ENCODE assay signal across 27 cellular contexts in genomic region chr12:70415987-70416386, GRCh38. TPM values are rescaled to one million over a fixed set of nuclear protein-coding genes. Genes with fewer than 3 reads are reported as not detected.
DNase-seq lines count a peak whose midpoint lies in the region; ATAC-seq and TF ChIP-seq lines count a peak whose summit lies in the region.
"Had no signal": no experiment of that assay in that cellular context is flagged by ENCODE, and none has a peak within 500 bp of the region (broad histone marks: within the 10 kb centered on the region; RNA-seq: fewer than 3 reads in every experiment).

No MANE protein-coding gene starts in this region.

- POLR2A ChIA-PET in CD4-positive, alpha-beta memory T cell (lab: Charles Lee; ENCODE audit: partially characterized antibody) = no interaction called here

- H3K27me3 ChIP-seq in brain microvascular endothelial cell (replicated peaks) = no peaks in the 10 kb centered on the region
- no peaks in the 10 kb centered on the region for H3K27me3 ChIP-seq in CD4-positive, alpha-beta memory T cell (ENCODE audit: insufficient read depth, low read length)
- H3K27me3 ChIP-seq: adrenal gland, ovary, sigmoid colon, SJSA1, tibial nerve had no signal

- H3K4me1 ChIP-seq in CD4-positive, alpha-beta memory T cell (ENCODE audit: insufficient read depth, low read length) = no peaks in the 10 kb centered on the region
- H3K4me1 ChIP-seq: adrenal gland, sigmoid colon, SJSA1, tibial nerve had no signal

- CTCF ChIA-PET in CD4-positive, alpha-beta memory T cell (lab: Charles Lee; ENCODE audit: partially characterized antibody) = no interaction called here

- H3K36me3 ChIP-seq in brain microvascular endothelial cell (replicated peaks) = no peaks in the 10 kb centered on the region
- H3K36me3 ChIP-seq in CD4-positive, alpha-beta memory T cell (ENCODE audit: insufficient read depth, low read length) = no peaks in the 10 kb centered on the region
- H3K36me3 ChIP-seq: adrenal gland, ovary, sigmoid colon, SJSA1 had no signal

- ATAC-seq in GM21360 (IDR thresholded peaks at IDR 0.05; ENCODE audit: unreplicated experiment) = peak; percentile 68
- peak; percentile 57 for ATAC-seq in HG02870 (IDR thresholded peaks at IDR 0.05; ENCODE audit: unreplicated experiment)
- ATAC-seq in HG03442 (IDR thresholded peaks at IDR 0.05; ENCODE audit: unreplicated experiment) = peak; percentile 64
- ATAC-seq: activated CD4-positive, CD25-positive, alpha-beta regulatory T cell treated with anti-CD3 and anti-CD28 coated beads, Interleukin-2, amount 50 U/mL, for 24 hours; activated T-helper 17 cell treated with anti-CD3 and anti-CD28 coated beads, Interleukin-2, amount 50 U/mL, for 72 hours had no signal

- H3K4me3 ChIP-seq in GM12865 (ENCODE audit: low read depth, low read length) (no peak overlapping the region), brain microvascular endothelial cell (ENCODE audit: low read depth, low read length) (no peak overlapping the region)
- H3K4me3 ChIP-seq in CD4-positive, alpha-beta memory T cell (ENCODE audit: low read length in 2 of 2) = no peak overlapping the region
- H3K4me3 ChIP-seq: adrenal gland, ovary, sigmoid colon, SJSA1, tibial nerve had no signal

- no peak overlapping the region for H3K27ac ChIP-seq in brain microvascular endothelial cell
- H3K27ac ChIP-seq in CD4-positive, alpha-beta memory T cell (ENCODE audit: low read depth, low read length) = no peak overlapping the region
- H3K27ac ChIP-seq: adrenal gland, ovary, sigmoid colon, SJSA1, tibial nerve had no signal

- peaks cover 0 to 3% of the 10 kb centered on the region in 2 donors for H3K27me3 Mint-ChIP-seq in CD4-positive, alpha-beta memory T cell
- H3K27me3 Mint-ChIP-seq: activated T-helper 17 cell treated with anti-CD3 and anti-CD28 coated beads, Interleukin-2, amount 50 U/mL, for 72 hours; dendritic cell treated with granulocyte-macrophage colony-stimulating factor and Interleukin-4, amounts not matched to agents 40 ng/mL and 50 ng/mL, for 4 days; memory B cell; naive B cell had no signal

- no peaks in the 10 kb centered on the region for H3K9me3 ChIP-seq in CD4-positive, alpha-beta memory T cell (ENCODE audit: control insufficient read depth in 1 of 2, low read length in 2 of 2)
- H3K9me3 ChIP-seq: ovary, sigmoid colon, SJSA1, tibial nerve had no signal

- in situ Hi-C loops in brain microvascular endothelial cell (cut with HindIII; ENCODE audit: low pct_ligation_motif_present, low sequenced_read_pairs) = no loop called here

- H3K27ac Mint-ChIP-seq in CD4-positive, alpha-beta memory T cell = no peak overlapping the region
- H3K27ac Mint-ChIP-seq: activated T-helper 17 cell treated with anti-CD3 and anti-CD28 coated beads, Interleukin-2, amount 50 U/mL, for 72 hours; CD14-positive monocyte; dendritic cell treated with granulocyte-macrophage colony-stimulating factor and Interleukin-4, amounts not matched to agents 40 ng/mL and 50 ng/mL, for 4 days; memory B cell had no signal

- no peak for TF ChIP-seq CTCF in GM12865 (IDR thresholded peaks at IDR 0.05; ENCODE audit: insufficient read depth, low read depth, low read length, missing control alignments)
- TF ChIP-seq CTCF in brain microvascular endothelial cell (IDR thresholded peaks at IDR 0.05; ENCODE audit: low read depth, low read length, missing control alignments) = no peak

- peaks cover 0 to 2% (median 0%) of the 10 kb centered on the region in 8 donors for H3K9me3 Mint-ChIP-seq in CD4-positive, alpha-beta memory T cell
- H3K9me3 Mint-ChIP-seq: activated T-helper 17 cell treated with anti-CD3 and anti-CD28 coated beads, Interleukin-2, amount 50 U/mL, for 72 hours; dendritic cell treated with granulocyte-macrophage colony-stimulating factor and Interleukin-4, amounts not matched to agents 40 ng/mL and 50 ng/mL, for 4 days; H9; memory B cell had no signal

- peak; percentile 20 for DNase-seq in GM12865 (ENCODE audit: low read depth)
- no peak for DNase-seq in brain microvascular endothelial cell
- DNase-seq in CD4-positive, alpha-beta memory T cell = no peak
- no peak for DNase-seq in NCI-H524 treated with DMSO at 0.1 percent for 48 hours (lab: John Stamatoyannopoulos, UW)
- no peak for DNase-seq in UCSD-AML1 (lab: John Stamatoyannopoulos, UW; ENCODE audit: unreplicated experiment)
- DNase-seq: adrenal gland; DMS53; foreskin fibroblast; H9; KG1; kidney; naive B cell; NCI-H1092; NCI-H82; ovary; sigmoid colon; stimulated activated naive CD4-positive, alpha-beta T cell treated with Interleukin-2 at 50 U/mL for 16 hours had no signal

- peaks cover 0 to 5% (median under 1%) of the 10 kb centered on the region in 4 donors for H3K4me1 Mint-ChIP-seq in CD4-positive, alpha-beta memory T cell
- H3K4me1 Mint-ChIP-seq: activated T-helper 17 cell treated with anti-CD3 and anti-CD28 coated beads, Interleukin-2, amount 50 U/mL, for 72 hours; CD14-positive monocyte; memory B cell had no signal

- no peak overlapping the region for H3K4me3 Mint-ChIP-seq in CD4-positive, alpha-beta memory T cell
- H3K4me3 Mint-ChIP-seq: activated T-helper 17 cell treated with anti-CD3 and anti-CD28 coated beads, Interleukin-2, amount 50 U/mL, for 72 hours; CD14-positive monocyte; dendritic cell treated with granulocyte-macrophage colony-stimulating factor and Interleukin-4, amounts not matched to agents 40 ng/mL and 50 ng/mL, for 4 days; H9; memory B cell; naive B cell had no signal

- H3K36me3 Mint-ChIP-seq in CD4-positive, alpha-beta memory T cell = no peaks in the 10 kb centered on the region
- H3K36me3 Mint-ChIP-seq: CD14-positive monocyte, naive B cell had no signal

- intact Hi-C loops in CD4-positive, alpha-beta memory T cell (cut with micrococcal nuclease) = no loop called here

RNA-seq across cellular contexts. Expression of gene KCNMB4, which starts 49.9 kb away (rescaled TPM):
- 1 to 10 TPM in 1 of 2 experiments, under 1 TPM in 1; 0.67 to 1.1 TPM for total RNA-seq in CD4-positive, alpha-beta memory T cell
- under 1 TPM; 0.34 to 0.49 TPM for polyA plus RNA-seq in CD4-positive, alpha-beta memory T cell
